In genomic region chr7:1086588-1087461, GRCh38 we compare ENCODE assay signal across 8 cellular contexts. TPM values are rescaled to one million over a fixed set of nuclear protein-coding genes. Genes with fewer than 3 reads are reported as not detected.
DNase-seq lines count a peak whose midpoint lies in the region; ATAC-seq and TF ChIP-seq lines count a peak whose summit lies in the region.

No MANE protein-coding gene starts in this region.

- peaks cover 26% of the 10 kb centered on the region for H3K79me2 ChIP-seq in GM23338 (replicated peaks; ENCODE audit: insufficient read depth)

- H3K27me3 Mint-ChIP-seq in GM23338 (ENCODE audit: insufficient read depth, low read depth, poor library complexity) (peaks cover 13% of the 10 kb centered on the region), WTC11 (ENCODE audit: low read depth) (no peaks in the 10 kb centered on the region)

- H3K36me3 ChIP-seq in GM06990 (ENCODE audit: control insufficient read depth, insufficient read depth, low read length), result peaks cover 2% of the 10 kb centered on the region
- no peaks in the 10 kb centered on the region for H3K36me3 ChIP-seq in GM23338 (ENCODE audit: insufficient read depth)

- no peak overlapping the region for H3K27ac ChIP-seq in GM23338 (ENCODE audit: low read depth)

- DNase-seq in GM06990 (ENCODE audit: extremely low read depth, insufficient read length), result peak; percentile 87
- DNase-seq in GM23338 (ENCODE audit: low spot score), result peak; percentile 90
- DNase-seq in WTC11 (ENCODE audit: low spot score), result peak; percentile 88
- peak; percentile 67 to 72 for DNase-seq in cardiac fibroblast (ENCODE audit: low read depth in 2 of 2)
- DNase-seq in islet precursor cell, result peak; percentile 83
- peak; percentile 47 to 69 for DNase-seq in stimulated activated CD4-positive, alpha-beta T cell treated with anti-CD3 and anti-CD28 coated beads, Interleukin-15, amount 100 ng/mL, for 48 hours (ENCODE audit: low read depth in 2 of 2)
- no peak for DNase-seq in cortex of kidney (lab: John Stamatoyannopoulos, UW)

- H3F3A ChIP-seq in GM23338 (replicated peaks; ENCODE audit: low read depth), result no peaks in the 10 kb centered on the region

- H2AFZ ChIP-seq in GM23338, result peak overlapping the region; percentile 44; the same call in 1 of the 2 replicates

- peak overlapping the region; percentile 66 for H3K4me3 ChIP-seq in GM06990 (replicated peaks; ENCODE audit: low read depth, low read length)
- H3K4me3 ChIP-seq in GM23338, result peak overlapping the region; percentile 24; the same call in 1 of the 2 replicates
- peak overlapping the region; percentile 40 to 56 for H3K4me3 ChIP-seq in cardiac fibroblast (replicated peaks in 1 of 2; ENCODE audit: low read depth in 2 of 2, low read length in 2 of 2)

- no peaks in the 10 kb centered on the region for H3K9me2 ChIP-seq in GM23338 (ENCODE audit: insufficient read depth)

- H3K27ac Mint-ChIP-seq in GM23338, result peak overlapping the region; percentile 83; the same call in 1 of the 2 replicates
- no peak overlapping the region for H3K27ac Mint-ChIP-seq in WTC11

- peaks cover 7% of the 10 kb centered on the region; the same call in 1 of the 2 replicates for H4K20me1 ChIP-seq in GM23338 (replicated peaks; ENCODE audit: insufficient read depth)

- CTCF ChIA-PET in WTC11 (lab: Charles Lee), result interaction anchor here (0.7 to 2.6 kb wide), 23 partner anchors 8 to 96 kb away, joined by 3 to 19 read pairs (median 4); partner anchors contain the start of gene GPR146

- H3K36me3 Mint-ChIP-seq in GM23338 (ENCODE audit: low read depth) (no peaks in the 10 kb centered on the region), WTC11 (peaks cover 1% of the 10 kb centered on the region; the same call in 1 of the 2 replicates)

- peak; percentile 80 for ATAC-seq in GM23338
- peak; percentile 89 for ATAC-seq in WTC11

- H3K4me3 Mint-ChIP-seq in GM23338 (peak overlapping the region; percentile 69), WTC11 (peak overlapping the region; percentile 63)

- TF ChIP-seq CTCF in GM06990 (IDR thresholded peaks at IDR 0.05; ENCODE audit: insufficient read depth, low read length, poor library complexity, severe bottlenecking) (peak; percentile 86), GM23338 (conservative IDR thresholded peaks at IDR 0.05; ENCODE audit: low read depth in 2 of 2) (peak; percentile 81 to 83), LNCAP (IDR thresholded peaks at IDR 0.05) (peak; percentile 96), WTC11 (IDR thresholded peaks at IDR 0.05) (peak; percentile 91), cardiac fibroblast (IDR thresholded peaks at IDR 0.05; ENCODE audit: low read depth, low read length) (peak; percentile 81)

- H3K9me3 Mint-ChIP-seq in GM23338 (no peaks in the 10 kb centered on the region), WTC11 (no peaks in the 10 kb centered on the region)

- no peaks in the 10 kb centered on the region for H3K27me3 ChIP-seq in GM06990 (replicated peaks; ENCODE audit: control insufficient read depth, insufficient read depth, low read length)
- no peaks in the 10 kb centered on the region for H3K27me3 ChIP-seq in GM23338 (ENCODE audit: insufficient read depth)

- H3K4me2 ChIP-seq in GM23338, result peak overlapping the region; percentile 52

- H3K4me1 ChIP-seq in GM23338 (ENCODE audit: insufficient read depth), result peaks cover 7% of the 10 kb centered on the region; the same call in 1 of the 2 replicates

- H3K4me1 Mint-ChIP-seq in GM23338 (peaks cover 20% of the 10 kb centered on the region), WTC11 (peaks cover 20% of the 10 kb centered on the region)

- POLR2A ChIA-PET in WTC11 (lab: Charles Lee), result no interaction called here

TF ChIP-seq in GM23338, 12 proteins besides CTCF, POLR2A, EP300 and RAD21:
- 0 out of 2 replicates have a peak, but pooled peaks have one; percentile 18 for TF ChIP-seq POLR2AphosphoS5 (IDR thresholded peaks at IDR 0.05; ENCODE audit: low read depth)
- TF ChIP-seq, protein P1, sequence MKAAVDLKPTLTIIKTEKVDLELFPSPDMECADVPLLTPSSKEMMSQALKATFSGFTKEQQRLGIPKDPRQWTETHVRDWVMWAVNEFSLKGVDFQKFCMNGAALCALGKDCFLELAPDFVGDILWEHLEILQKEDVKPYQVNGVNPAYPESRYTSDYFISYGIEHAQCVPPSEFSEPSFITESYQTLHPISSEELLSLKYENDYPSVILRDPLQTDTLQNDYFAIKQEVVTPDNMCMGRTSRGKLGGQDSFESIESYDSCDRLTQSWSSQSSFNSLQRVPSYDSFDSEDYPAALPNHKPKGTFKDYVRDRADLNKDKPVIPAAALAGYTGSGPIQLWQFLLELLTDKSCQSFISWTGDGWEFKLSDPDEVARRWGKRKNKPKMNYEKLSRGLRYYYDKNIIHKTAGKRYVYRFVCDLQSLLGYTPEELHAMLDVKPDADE (IDR thresholded peaks at IDR 0.05), result no peak

TF ChIP-seq in WTC11, 78 proteins besides CTCF, POLR2A, EP300 and RAD21 (continues in another document):
- TF ChIP-seq FOXP1 (CRISPR knock-in tag; IDR thresholded peaks at IDR 0.05; ENCODE audit: borderline replicate concordance) (0 out of 2 replicates have a peak, but pooled peaks have one; percentile 15), CBFB (CRISPR knock-in tag; IDR thresholded peaks at IDR 0.05; ENCODE audit: low read depth) (no peak), TEAD1 (CRISPR knock-in tag; IDR thresholded peaks at IDR 0.05) (no peak), HMGA2 (CRISPR knock-in tag; IDR thresholded peaks at IDR 0.05) (no peak), TEAD4 (CRISPR knock-in tag; IDR thresholded peaks at IDR 0.05) (no peak), ETV6 (CRISPR knock-in tag; IDR thresholded peaks at IDR 0.05) (0 out of 2 replicates have a peak, but pooled peaks have one; percentile 33), ATF6 (CRISPR knock-in tag; IDR thresholded peaks at IDR 0.05) (no peak), ZNF281 (CRISPR knock-in tag; IDR thresholded peaks at IDR 0.05) (no peak)
- TF ChIP-seq, protein P2, sequence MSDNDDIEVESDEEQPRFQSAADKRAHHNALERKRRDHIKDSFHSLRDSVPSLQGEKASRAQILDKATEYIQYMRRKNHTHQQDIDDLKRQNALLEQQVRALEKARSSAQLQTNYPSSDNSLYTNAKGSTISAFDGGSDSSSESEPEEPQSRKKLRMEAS (CRISPR knock-in tag; IDR thresholded peaks at IDR 0.05), result peak; percentile 46; the same call in 1 of the 2 replicates
- TF ChIP-seq, protein P3, sequence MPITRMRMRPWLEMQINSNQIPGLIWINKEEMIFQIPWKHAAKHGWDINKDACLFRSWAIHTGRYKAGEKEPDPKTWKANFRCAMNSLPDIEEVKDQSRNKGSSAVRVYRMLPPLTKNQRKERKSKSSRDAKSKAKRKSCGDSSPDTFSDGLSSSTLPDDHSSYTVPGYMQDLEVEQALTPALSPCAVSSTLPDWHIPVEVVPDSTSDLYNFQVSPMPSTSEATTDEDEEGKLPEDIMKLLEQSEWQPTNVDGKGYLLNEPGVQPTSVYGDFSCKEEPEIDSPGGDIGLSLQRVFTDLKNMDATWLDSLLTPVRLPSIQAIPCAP (CRISPR knock-in tag; IDR thresholded peaks at IDR 0.05), result no peak

RNA-seq across cellular contexts. Expression of gene GPER1, which starts 1.1 kb away (rescaled TPM):
- 2.8 TPM in 1 of 2 replicates, not detected in the other for total RNA-seq in GM23338 (2014; rRNA removed; shearing (Covaris generic))
- polyA plus RNA-seq in GM23338 (2016; fragmentation: Nextera tagmentation; extraction: Ambion mirVana), result 0.42 and 0.89 TPM in 2 replicates
- total RNA-seq in WTC11 (2021), result 0.28 to 0.87 TPM (median 0.41 TPM) in 3 replicates

RNA-seq across cellular contexts. Expression of gene GPR146, which starts 42.5 kb away (rescaled TPM):
- total RNA-seq in GM23338 (2014; rRNA removed; shearing (Covaris generic)), result 0.16 and 0.28 TPM in 2 replicates
- 0.37 TPM in 1 of 2 replicates, not detected in the other for polyA plus RNA-seq in GM23338 (2016; fragmentation: Nextera tagmentation; extraction: Ambion mirVana)
- total RNA-seq in WTC11 (2021), result 0.87 to 1.1 TPM (median 0.92 TPM) in 3 replicates
